11 cellular contexts compared by ENCODE assay signal in the genomic region with DNA sequence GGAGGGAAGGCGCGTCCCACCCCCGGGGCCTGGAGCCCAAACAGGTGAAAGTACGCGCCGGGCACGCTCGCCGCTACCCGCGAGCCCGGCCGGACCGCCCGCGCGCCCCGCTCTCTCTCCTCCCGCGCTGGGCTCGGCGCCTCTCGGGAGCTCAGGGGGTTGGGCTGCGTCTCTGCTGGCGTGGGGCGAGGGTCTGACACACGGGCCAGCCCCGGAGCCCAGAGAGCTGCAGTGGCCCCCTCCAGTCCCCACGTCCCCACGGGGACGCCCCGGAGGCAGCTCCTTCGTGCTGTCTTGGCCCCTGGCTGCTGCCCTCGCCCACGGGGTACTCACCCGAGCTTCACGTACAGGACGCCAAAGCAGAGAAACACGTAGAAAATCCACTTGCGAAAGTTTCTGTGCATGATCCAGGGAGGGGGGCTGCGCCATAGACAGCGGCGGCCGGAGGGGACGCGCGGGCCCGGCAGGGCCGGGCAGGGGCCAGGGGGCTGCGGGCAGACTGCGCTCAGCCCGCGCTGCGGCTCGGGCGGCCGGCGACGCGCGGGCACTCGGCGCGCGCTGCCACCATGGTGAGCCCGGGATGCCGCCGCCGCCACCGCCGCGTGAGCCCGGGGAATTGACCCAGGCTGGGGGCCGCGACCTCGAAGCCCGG. TPM values are rescaled to one million over a fixed set of nuclear protein-coding genes. Genes with fewer than 3 reads are reported as not detected.
A peak's percentile ranks its signal among the peaks of the same experiment; 100 is the strongest.
DNase-seq lines count a peak whose midpoint lies in the region; ATAC-seq and TF ChIP-seq lines count a peak whose summit lies in the region.
"Had no signal": no experiment of that assay in that cellular context is flagged by ENCODE, and none has a peak within 500 bp of the region (broad histone marks: within the 10 kb centered on the region; RNA-seq: fewer than 3 reads in every experiment).

No MANE protein-coding gene starts in this region.

- no peaks in the 10 kb centered on the region for H3K36me3 Mint-ChIP-seq in nephron (ENCODE audit: low read depth)
- no peaks in the 10 kb centered on the region for H3K36me3 Mint-ChIP-seq in chondrocyte (ENCODE audit: low read depth)

- no peak for ATAC-seq in GM21576 (IDR thresholded peaks at IDR 0.05; ENCODE audit: unreplicated experiment)

- DNase-seq in AG10803 (ENCODE audit: low read depth): no peak
- DNase-seq in ecto neural progenitor cell (ENCODE audit: low spot score): peak; percentile 58
- no peak for DNase-seq in anterior cingulate cortex (lab: John Stamatoyannopoulos, UW)
- DNase-seq in stimulated activated CD4-positive, alpha-beta T cell treated with anti-CD3 and anti-CD28 coated beads, Interleukin-4, amount 100 ng/mL, for 4 hours: no peak
- DNase-seq in chondrocyte (ENCODE audit: low spot score): no peak
- DNase-seq: NCI-H187, ovary, SW 1271 had no signal

- H3K36me3 ChIP-seq in HUES6 (ENCODE audit: control insufficient read depth, insufficient read depth, low read length): no peaks in the 10 kb centered on the region
- H3K36me3 ChIP-seq: ovary had no signal

- no peak overlapping the region for H3K9ac ChIP-seq in HUES6 (ENCODE audit: low read length)

- H3K9me3 ChIP-seq in HUES6 (ENCODE audit: control insufficient read depth, insufficient read depth, low read depth, low read length): peaks cover 5% of the 10 kb centered on the region; the same call in 1 of the 2 replicates
- H3K9me3 ChIP-seq: ovary had no signal

- no peak overlapping the region for H3K27ac ChIP-seq in HUES6 (ENCODE audit: low read depth, low read length)
- H3K27ac ChIP-seq: ovary had no signal

- H3K27me3 ChIP-seq in HUES6 (ENCODE audit: control insufficient read depth, insufficient read depth, low read length): peaks cover 81% of the 10 kb centered on the region

- H3K4me1 Mint-ChIP-seq in nephron: peaks cover 14% of the 10 kb centered on the region
- peaks cover 8% of the 10 kb centered on the region for H3K4me1 Mint-ChIP-seq in chondrocyte (ENCODE audit: low read depth)

- H3K4me3 ChIP-seq in AG10803 (ENCODE audit: low read length) (peak overlapping the region; percentile 31), HUES6 (ENCODE audit: low read depth, low read length) (peak overlapping the region; percentile 59)
- H3K4me3 ChIP-seq: ovary had no signal

- H3K27ac Mint-ChIP-seq in nephron (no peak overlapping the region), chondrocyte (ENCODE audit: unreplicated experiment) (no peak overlapping the region)

- H3K27me3 Mint-ChIP-seq in nephron (ENCODE audit: low read depth) (peaks cover 53% of the 10 kb centered on the region), chondrocyte (ENCODE audit: low read depth) (peaks cover 28% of the 10 kb centered on the region)

- H3K4me1 ChIP-seq in HUES6 (ENCODE audit: control insufficient read depth, insufficient read depth, low read length): peaks cover 13% of the 10 kb centered on the region

- H3K4me3 Mint-ChIP-seq in nephron (peak overlapping the region in 2 of 3 experiments; percentile 62 to 68), chondrocyte (ENCODE audit: unreplicated experiment) (no peak overlapping the region)

- no peaks in the 10 kb centered on the region for H3K9me3 Mint-ChIP-seq in nephron
- no peaks in the 10 kb centered on the region for H3K9me3 Mint-ChIP-seq in chondrocyte (ENCODE audit: low read depth)

- TF ChIP-seq CTCF in AG10803 (conservative IDR thresholded peaks at IDR 0.05; ENCODE audit: low read length): no peak
- no peak for TF ChIP-seq CTCF in nephron (IDR thresholded peaks at IDR 0.05; ENCODE audit: unreplicated experiment in 3 of 3)
- no peak for TF ChIP-seq CTCF in chondrocyte (IDR thresholded peaks at IDR 0.05)

RNA-seq across cellular contexts. Expression of a gene that starts 0.5 kb away (rescaled TPM):
- total RNA-seq in chondrocyte: 0.15 to 1.1 TPM (median 0.18 TPM) in 3 replicates
